In genomic region chr6:41318648-41319565, GRCh38 we compare ENCODE assay signal across 8 cellular contexts. TPM values are rescaled to one million over a fixed set of nuclear protein-coding genes. Genes with fewer than 3 reads are reported as not detected.
DNase-seq lines count a peak whose midpoint lies in the region; TF ChIP-seq lines count a peak whose summit lies in the region.

No MANE protein-coding gene starts in this region.

- H3K36me3 ChIP-seq in neutrophil = no peaks in the 10 kb centered on the region
- no peaks in the 10 kb centered on the region for H3K36me3 ChIP-seq in subcutaneous abdominal adipose tissue (ENCODE audit: control insufficient read depth in 5 of 5, insufficient read depth in 5 of 5, low read length in 5 of 5)

- H3K27me3 ChIP-seq in neutrophil (peaks cover 33% of the 10 kb centered on the region), subcutaneous abdominal adipose tissue (ENCODE audit: control insufficient read depth in 5 of 5, insufficient read depth in 4 of 5, low read length in 5 of 5) (peaks cover 4 to 16% (median 10%) of the 10 kb centered on the region in 5 donors)

- DNase-seq in Daoy (ENCODE audit: low read depth) (peak; percentile 93), GOT3 (lab: John Stamatoyannopoulos, UW) (peak; percentile 34), RPMI7951 (ENCODE audit: low read depth) (peak; percentile 70), foreskin fibroblast (peak; percentile 65 to 90)
- DNase-seq in activated T-helper 9 cell treated with anti-CD3 and anti-CD28 coated beads, Interleukin-2, amount 50 U/mL, for 16 hours (ENCODE audit: low read depth) = peak; percentile 68

- peak overlapping the region in 1 of 5 donors; percentile 12 for H3K9ac ChIP-seq in subcutaneous abdominal adipose tissue (ENCODE audit: low read length in 5 of 5)

- H3K9me3 ChIP-seq in neutrophil (no peaks in the 10 kb centered on the region), subcutaneous abdominal adipose tissue (ENCODE audit: control insufficient read depth in 5 of 5, low read length in 5 of 5) (no peaks in the 10 kb centered on the region)

- peaks cover 9 to 10% of the 10 kb centered on the region in 2 experiments for H3K4me1 ChIP-seq in neutrophil (ENCODE audit: control insufficient read depth in 1 of 2, insufficient read depth in 1 of 2, low read depth in 1 of 2, low read length in 1 of 2)
- H3K4me1 ChIP-seq in subcutaneous abdominal adipose tissue (ENCODE audit: control insufficient read depth in 5 of 5, insufficient read depth in 5 of 5, low read length in 5 of 5) = peaks cover 0 to 10% (median 9%) of the 10 kb centered on the region in 5 donors

- H3K4me3 ChIP-seq in foreskin fibroblast (ENCODE audit: low read depth in 1 of 2, low read length in 2 of 2) (peak overlapping the region; percentile 33), neutrophil (ENCODE audit: low read depth in 1 of 2, low read length in 1 of 2) (peak overlapping the region; percentile 45 to 49), subcutaneous abdominal adipose tissue (ENCODE audit: low read depth in 1 of 5, low read length in 5 of 5) (peak overlapping the region; percentile 23 to 65 (median 41))

- TF ChIP-seq CTCF in LNCAP (IDR thresholded peaks at IDR 0.05) = peak; percentile 96
- peak; percentile 99 for TF ChIP-seq CTCF in foreskin fibroblast (IDR thresholded peaks at IDR 0.05; ENCODE audit: low read depth, low read length)
- TF ChIP-seq CTCF in neutrophil (IDR thresholded peaks at IDR 0.05) = peak; percentile 99

- H3K27ac ChIP-seq in neutrophil (peak overlapping the region; percentile 48), subcutaneous abdominal adipose tissue (ENCODE audit: low read depth, low read length) (no peak overlapping the region)

RNA-seq across cellular contexts. Expression of gene NCR2, which starts 16.5 kb away (rescaled TPM):
- not detected in 2 replicates for total RNA-seq in Daoy (2014; rRNA removed; shearing (Covaris generic))
- total RNA-seq in RPMI7951 (2014; rRNA removed; shearing (Covaris generic)) = not detected in 2 replicates

RNA-seq across cellular contexts. Expression of gene TREM1, which starts 32.4 kb away (rescaled TPM):
- not detected in 2 replicates for total RNA-seq in Daoy (2014; rRNA removed; shearing (Covaris generic))
- 2.0 TPM in 1 of 2 replicates, not detected in the other for total RNA-seq in RPMI7951 (2014; rRNA removed; shearing (Covaris generic))

Comparison
In these comparisons a context has a peak if more than half of its experiments do, and no peak if none do; other contexts are left out.
1. DNase-seq: peak in every context shown above with its lines; median percentile 93 in Daoy; 78 in foreskin fibroblast; 70 in RPMI7951; 68 in activated T-helper 9 cell treated with anti-CD3 and anti-CD28 coated beads, Interleukin-2, amount 50 U/mL, for 16 hours; 34 in GOT3.